Comparison of ENCODE assay signal across 20 cellular contexts in genomic region chr1:185775505-185775904, GRCh38. TPM values are rescaled to one million over a fixed set of nuclear protein-coding genes. Genes with fewer than 3 reads are reported as not detected.
DNase-seq lines count a peak whose midpoint lies in the region; ATAC-seq and TF ChIP-seq lines count a peak whose summit lies in the region.
"Had no signal": no experiment of that assay in that cellular context is flagged by ENCODE, and none has a peak within 500 bp of the region (broad histone marks: within the 10 kb centered on the region; RNA-seq: fewer than 3 reads in every experiment).

No MANE protein-coding gene starts in this region.

- no peak overlapping the region for H2BK120ac ChIP-seq in mesendoderm (ENCODE audit: low read depth, low read length)

- H4K20me1 ChIP-seq in neural progenitor cell (ENCODE audit: low read depth): no peaks in the 10 kb centered on the region

- H3K9ac ChIP-seq in adipocyte (ENCODE audit: low read length) (no peak overlapping the region), neural progenitor cell (no peak overlapping the region), mesendoderm (ENCODE audit: low read length) (no peak overlapping the region)

- peaks cover 5% of the 10 kb centered on the region for H3F3A ChIP-seq in neural progenitor cell (ENCODE audit: low read depth)

- H3K23ac ChIP-seq in mesendoderm (ENCODE audit: low read length): no peak overlapping the region

- peak; percentile 5 to 63 (median 14) for DNase-seq in NCI-H1417 (lab: John Stamatoyannopoulos, UW)
- DNase-seq in NCI-H1417 treated with DMSO at 0.1 percent for 48 hours (lab: John Stamatoyannopoulos, UW): no peak
- peak; percentile 95 for DNase-seq in NCI-H2171 treated with DMSO at 0.1 percent for 48 hours (lab: John Stamatoyannopoulos, UW)
- DNase-seq in adipocyte (ENCODE audit: low read depth): peak; percentile 45
- DNase-seq in neural progenitor cell (ENCODE audit: low spot score): peak; percentile 49
- no peak for DNase-seq in mesendoderm
- DNase-seq in MG63: no peak
- DNase-seq: 8988T; activated CD4-positive, alpha-beta memory T cell treated with anti-CD3 and anti-CD28 coated beads, Interleukin-2, amount 10 ng/mL, durations not matched to agents 7 days and 5 days; anterior cingulate cortex; erythroblast; KBM-7; natural killer cell; NCI-H1930; right cardiac atrium; stimulated activated CD4-positive, alpha-beta T cell treated with anti-CD3 and anti-CD28 coated beads, Interleukin-1b, Interleukin-23, amount 100 ng/mL, for 48 hours; testis had no signal

- H3K18ac ChIP-seq in mesendoderm (ENCODE audit: low read length): no peak overlapping the region

- no peaks in the 10 kb centered on the region for H3K79me1 ChIP-seq in mesendoderm (ENCODE audit: low read length)

- H2BK15ac ChIP-seq in mesendoderm (replicated peaks; ENCODE audit: low read depth): no peak overlapping the region

- no peak overlapping the region for H2BK5ac ChIP-seq in mesendoderm (ENCODE audit: low read length)

- H3K9me3 Mint-ChIP-seq in neural progenitor cell: peaks cover 3% of the 10 kb centered on the region
- H3K9me3 Mint-ChIP-seq: activated CD4-positive, alpha-beta memory T cell treated with anti-CD3 and anti-CD28 coated beads, Interleukin-2, amount 10 ng/mL, durations not matched to agents 7 days and 5 days; natural killer cell had no signal

- H3K4me1 Mint-ChIP-seq in neural progenitor cell: peaks cover 31% of the 10 kb centered on the region
- H3K4me1 Mint-ChIP-seq: activated CD4-positive, alpha-beta memory T cell treated with anti-CD3 and anti-CD28 coated beads, Interleukin-2, amount 10 ng/mL, durations not matched to agents 7 days and 5 days; CD14-positive monocyte; natural killer cell had no signal

- H3K56ac ChIP-seq in mesendoderm (ENCODE audit: low read length): no peak overlapping the region

- H3K4me1 ChIP-seq in adipocyte (ENCODE audit: control insufficient read depth, insufficient read depth, low read length) (peaks cover 5% of the 10 kb centered on the region), neural progenitor cell (peaks cover 11% of the 10 kb centered on the region), mesendoderm (ENCODE audit: control insufficient read depth, low read depth, low read length) (no peaks in the 10 kb centered on the region)
- H3K4me1 ChIP-seq: testis had no signal

- no peak overlapping the region for H2AFZ ChIP-seq in neural progenitor cell (replicated peaks)

- no peak overlapping the region for H4K8ac ChIP-seq in mesendoderm (ENCODE audit: low read depth, low read length)

- peak overlapping the region; percentile 3 for H3K27ac Mint-ChIP-seq in neural progenitor cell
- H3K27ac Mint-ChIP-seq: activated CD4-positive, alpha-beta memory T cell treated with anti-CD3 and anti-CD28 coated beads, Interleukin-2, amount 10 ng/mL, durations not matched to agents 7 days and 5 days; CD14-positive monocyte; natural killer cell had no signal

- no peaks in the 10 kb centered on the region for H3K9me3 ChIP-seq in adipocyte (ENCODE audit: control insufficient read depth, low read length)
- H3K9me3 ChIP-seq in neural progenitor cell (ENCODE audit: low read depth): no peaks in the 10 kb centered on the region
- 0 out of 2 replicates have a peak, but pooled peaks cover 5% of the 10 kb centered on the region for H3K9me3 ChIP-seq in MG63
- H3K9me3 ChIP-seq: testis had no signal

- H4K5ac ChIP-seq in mesendoderm (ENCODE audit: low read length): no peak overlapping the region

- TF ChIP-seq CTCF in neural progenitor cell (IDR thresholded peaks at IDR 0.05): no peak

- ATAC-seq in esophagus mucosa: no peak
- ATAC-seq: natural killer cell, right cardiac atrium had no signal

- H3K4me3 Mint-ChIP-seq in neural progenitor cell: no peak overlapping the region
- H3K4me3 Mint-ChIP-seq: activated CD4-positive, alpha-beta memory T cell treated with anti-CD3 and anti-CD28 coated beads, Interleukin-2, amount 10 ng/mL, durations not matched to agents 7 days and 5 days; CD14-positive monocyte; natural killer cell had no signal

- no peaks in the 10 kb centered on the region for H3K36me3 Mint-ChIP-seq in neural progenitor cell
- H3K36me3 Mint-ChIP-seq: CD14-positive monocyte, natural killer cell had no signal

- H3K27ac ChIP-seq in neural progenitor cell: no peak overlapping the region
- H3K27ac ChIP-seq in mesendoderm (ENCODE audit: low read depth, low read length): no peak overlapping the region
- H3K27ac ChIP-seq: HL-60, testis had no signal

- H3K4me2 ChIP-seq in neural progenitor cell (peak overlapping the region; percentile 3), mesendoderm (ENCODE audit: low read length) (no peak overlapping the region)

- H3K79me2 ChIP-seq in neural progenitor cell (ENCODE audit: low read depth) (no peaks in the 10 kb centered on the region), mesendoderm (ENCODE audit: control insufficient read depth, insufficient read depth, low read length) (no peaks in the 10 kb centered on the region)

- no peaks in the 10 kb centered on the region for H3K27me3 ChIP-seq in adipocyte (replicated peaks; ENCODE audit: control insufficient read depth, insufficient read depth, low read length)
- H3K27me3 ChIP-seq in neural progenitor cell: no peaks in the 10 kb centered on the region
- no peaks in the 10 kb centered on the region for H3K27me3 ChIP-seq in mesendoderm (ENCODE audit: insufficient read depth, low read length, poor library complexity)
- peaks cover 3% of the 10 kb centered on the region; the same call in 1 of the 2 replicates for H3K27me3 ChIP-seq in MG63
- H3K27me3 ChIP-seq: testis had no signal

- H2AK5ac ChIP-seq in mesendoderm (ENCODE audit: low read length): no peak overlapping the region

- H3K4me3 ChIP-seq in adipocyte (ENCODE audit: low read length) (no peak overlapping the region), neural progenitor cell (no peak overlapping the region), mesendoderm (ENCODE audit: low read length) (no peak overlapping the region), MG63 (no peak overlapping the region)
- H3K4me3 ChIP-seq: testis had no signal

- no peaks in the 10 kb centered on the region for H3K27me3 Mint-ChIP-seq in neural progenitor cell (ENCODE audit: insufficient read depth, low read depth)

- no peak overlapping the region for H3K4ac ChIP-seq in mesendoderm (ENCODE audit: low read depth, low read length)

- H3K36me3 ChIP-seq in adipocyte (ENCODE audit: control insufficient read depth, insufficient read depth, low read length, severe bottlenecking) (no peaks in the 10 kb centered on the region), neural progenitor cell (no peaks in the 10 kb centered on the region), mesendoderm (ENCODE audit: control insufficient read depth, insufficient read depth, low read length) (no peaks in the 10 kb centered on the region), MG63 (no peaks in the 10 kb centered on the region)

RNA-seq across cellular contexts. Expression of gene HMCN1, which starts 41.3 kb away (rescaled TPM):
- total RNA-seq in neural progenitor cell (ENCODE audit: low replicate concordance) (18.7 and 26.4 TPM in 2 replicates), esophagus mucosa (1.9 TPM)
- 2.4 TPM for polyA plus RNA-seq in mesendoderm (2013, experiment 1 of 2)
- polyA plus RNA-seq in mesendoderm (2013, experiment 2 of 2): 2.1 TPM
- total RNA-seq in MG63 (2014; rRNA removed; shearing (Covaris generic); ENCODE audit: low replicate concordance): under 0.01 TPM in 1 of 2 replicates, not detected in the other
- polyA plus RNA-seq: CD14-positive monocyte had no signal

Comparison
In these comparisons a context has a peak if more than half of its experiments do, and no peak if none do; other contexts are left out.
1. DNase-seq: peak in NCI-H1417 (3 of 3), NCI-H2171 treated with DMSO at 0.1 percent for 48 hours (single experiment), adipocyte (single experiment) and neural progenitor cell (single experiment); none in NCI-H1417 treated with DMSO at 0.1 percent for 48 hours (single experiment), mesendoderm (single experiment) and MG63 (single experiment).